Comparison of ENCODE assay signal across 1 cellular context in genomic region chr1:160997323-160998038, GRCh38.
TF ChIP-seq lines count a peak whose summit lies in the region.

No MANE protein-coding gene starts in this region.

TF ChIP-seq in H1, 55 proteins besides CTCF, POLR2A, EP300 and RAD21:
- TF ChIP-seq CHD2 (IDR thresholded peaks at IDR 0.05; ENCODE audit: low read length) (no peak), SP2 (IDR thresholded peaks at IDR 0.05; ENCODE audit: low read length) (no peak)
